In genomic region chr10:55750458-55750857, GRCh38 we compare ENCODE assay signal across 31 cellular contexts.
"Had no signal": no experiment of that assay in that cellular context is flagged by ENCODE, and none has a peak within 500 bp of the region (broad histone marks: within the 10 kb centered on the region; RNA-seq: fewer than 3 reads in every experiment).

No MANE protein-coding gene starts in this region.

- H3K9me3 ChIP-seq: ascending aorta, MG63, Peyer's patch had no signal

- H3K27ac ChIP-seq: ascending aorta, cardiac muscle cell, Peyer's patch had no signal

- H3K36me3 ChIP-seq: ascending aorta, cardiac muscle cell, MG63, Peyer's patch had no signal

- DNase-seq: activated B cell treated with CpG ODN at 0.5 μM for 24 hours; activated CD4-positive, alpha-beta memory T cell treated with anti-CD3 and anti-CD28 coated beads for 36 hours; activated CD4-positive, alpha-beta T cell treated with anti-CD3 and anti-CD28 coated beads for 1 hour; activated CD4-positive, alpha-beta T cell treated with anti-CD3 and anti-CD28 coated beads, Interleukin-2, amount 10 ng/mL, durations not matched to agents 24 days and 14 days; activated CD8-positive, alpha-beta memory T cell treated with anti-CD3 and anti-CD28 coated beads for 24 hours; activated effector memory CD4-positive, alpha-beta T cell treated with anti-CD3 and anti-CD28 coated beads, Interleukin-2, amount 50 U/mL, for 16 hours; activated naive CD4-positive, alpha-beta T cell treated with Interleukin-2 at 50 U/mL for 16 hours; activated naive CD8-positive, alpha-beta T cell treated with anti-CD3 and anti-CD28 coated beads, Interleukin-2, amount 50 U/mL, for 24 hours; activated T-cell treated with anti-CD3 and anti-CD28 coated beads, Interleukin-2, amount 50 U/mL, for 4 hours; amniotic stem cell; KBM-7; MG63; MV-4-11; NCI-H1092 treated with DMSO at 0.1 percent for 48 hours; NCI-H1417 treated with DMSO at 0.1 percent for 48 hours; NCI-H1694; NCI-H2029; NCI-H2107; NCI-H510A treated with DMSO at 0.1 percent for 48 hours; NCI-H69; NK-92 treated with Interleukin-12 subunit alpha and Interleukin-12 subunit beta, amount 100 ng/mL, for 24 hours; OCI-M1; Peyer's patch; SIG-M5; T-cell; T-helper 2 cell; T1000 had no signal

- H3K27me3 ChIP-seq: ascending aorta, cardiac muscle cell, MG63, Peyer's patch had no signal

- ATAC-seq: activated naive CD4-positive, alpha-beta T cell treated with anti-CD3 and anti-CD28 coated beads, Interleukin-2, amount 50 U/mL, for 72 hours; activated naive CD8-positive, alpha-beta T cell treated with anti-CD3 and anti-CD28 coated beads, Interleukin-2, amount 50 U/mL, for 24 hours; activated T-cell treated with anti-CD3 and anti-CD28 coated beads, Interleukin-2, amount 50 U/mL, for 4 hours; T-cell had no signal

- FAIRE-seq: TTC549 had no signal

- H3K4me3 ChIP-seq: ascending aorta, cardiac muscle cell, MG63, Peyer's patch had no signal

- H3K4me1 ChIP-seq: ascending aorta, Peyer's patch had no signal
